ENCODE assay signal across 8 cellular contexts in the genomic region with DNA sequence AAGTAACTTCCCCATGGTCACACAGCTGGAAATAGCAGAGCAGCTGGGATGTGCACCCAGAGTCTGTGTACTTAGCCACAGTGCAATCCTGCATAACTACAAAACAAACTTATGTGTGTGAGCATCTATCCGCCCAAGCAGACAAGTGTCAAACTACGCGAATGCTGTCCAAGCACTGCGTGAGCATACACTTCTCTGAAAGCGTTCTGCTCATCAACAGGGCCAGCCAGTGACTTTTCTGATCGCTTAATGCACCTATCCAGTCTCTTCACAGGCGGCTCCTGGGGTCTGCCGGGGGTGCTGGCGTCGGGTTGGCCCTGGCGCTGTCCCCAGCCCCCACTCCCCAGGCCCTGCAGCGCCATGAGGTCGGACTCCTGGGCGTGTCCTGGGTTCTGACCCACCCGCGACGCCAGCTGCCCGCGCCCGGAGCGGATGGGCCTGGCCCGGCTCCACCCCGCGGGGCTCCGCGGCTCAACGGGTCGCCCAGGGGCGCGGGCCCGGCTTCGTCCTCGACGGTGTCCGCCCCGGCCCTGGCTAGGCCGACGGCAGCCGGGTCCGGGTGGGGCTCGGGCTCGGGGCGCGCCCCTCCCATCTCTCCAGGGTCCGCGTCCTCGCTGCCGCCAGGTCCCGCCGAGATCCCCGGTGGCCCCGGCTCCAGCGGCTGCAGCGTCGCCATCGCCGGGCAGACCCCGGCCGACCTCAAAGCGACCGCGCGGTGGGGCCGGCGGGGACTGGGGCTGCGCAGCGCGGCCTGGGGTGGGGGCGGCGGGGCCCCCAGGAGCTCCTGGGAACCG. TPM values are rescaled to one million over a fixed set of nuclear protein-coding genes. Genes with fewer than 3 reads are reported as not detected.
DNase-seq lines count a peak whose midpoint lies in the region; ATAC-seq and TF ChIP-seq lines count a peak whose summit lies in the region.

No MANE protein-coding gene starts in this region.

- BruUV-seq in MCF 10A (replicated peaks; lab: Mats Ljungman, UMichigan): no TSS peak

- H3K36me3 ChIP-seq in DOHH2 (ENCODE audit: control insufficient read depth, low read length) (peaks cover 30% of the 10 kb centered on the region), HUES48 (ENCODE audit: control insufficient read depth, insufficient read depth, low read length) (0 out of 2 replicates have a peak, but pooled peaks cover 3% of the 10 kb centered on the region)

- peak overlapping the region; percentile 86 for H3K4me3 Mint-ChIP-seq in MCF 10A (ENCODE audit: unreplicated experiment)
- peak overlapping the region; percentile 59 for H3K4me3 Mint-ChIP-seq in stimulated activated naive CD8-positive, alpha-beta T cell treated with anti-CD3 and anti-CD28 coated beads, Interleukin-15, Interleukin-2, amounts not matched to agents 100 ng/mL and 50 ng/mL, for 24 hours

- H3K9me2 ChIP-seq in DOHH2 (replicated peaks; ENCODE audit: control insufficient read depth, low read length): no peaks in the 10 kb centered on the region

- H3K4me1 ChIP-seq in DOHH2 (ENCODE audit: control insufficient read depth, low read length) (peaks cover 17% of the 10 kb centered on the region), HUES48 (ENCODE audit: control insufficient read depth, insufficient read depth, low read length) (peaks cover 3% of the 10 kb centered on the region; the same call in 1 of the 2 replicates)

- H3K9ac ChIP-seq in HUES48 (ENCODE audit: low read depth, low read length): no peak overlapping the region

- CTCF ChIA-PET in MCF 10A (lab: Yijun Ruan, JAX): no interaction called here

- no peak for TF ChIP-seq CTCF in DOHH2 (IDR thresholded peaks at IDR 0.05; ENCODE audit: low read depth, low read length, poor library complexity, severe bottlenecking)
- TF ChIP-seq CTCF in MCF 10A (IDR thresholded peaks at IDR 0.05; ENCODE audit: unreplicated experiment): no peak

- no peak for DNase-seq in MCF 10A (ENCODE audit: unreplicated experiment)
- DNase-seq in islet precursor cell: peak; percentile 52
- DNase-seq in RKO (ENCODE audit: low spot score): no peak
- no peak for DNase-seq in HuH-7 (ENCODE audit: low spot score)

- no peaks in the 10 kb centered on the region for H3K4me1 Mint-ChIP-seq in MCF 10A (ENCODE audit: insufficient read depth, unreplicated experiment)
- H3K4me1 Mint-ChIP-seq in stimulated activated naive CD8-positive, alpha-beta T cell treated with anti-CD3 and anti-CD28 coated beads, Interleukin-15, Interleukin-2, amounts not matched to agents 100 ng/mL and 50 ng/mL, for 24 hours (ENCODE audit: low read depth): peaks cover 34% of the 10 kb centered on the region

- H3K27me3 ChIP-seq in DOHH2 (ENCODE audit: control insufficient read depth, low read length) (no peaks in the 10 kb centered on the region), HUES48 (ENCODE audit: control insufficient read depth, insufficient read depth, low read length) (peaks cover 16% of the 10 kb centered on the region)

- POLR2A ChIA-PET in MCF 10A (lab: Yijun Ruan, JAX): interaction anchor here (1.3 to 3.0 kb wide), 2 partner anchors 137 to 211 kb away, joined by 3 to 16 read pairs; partner anchors contain the start of gene ZNF718

- H3K27ac ChIP-seq in DOHH2 (ENCODE audit: low read depth, low read length): no peak overlapping the region
- no peak overlapping the region for H3K27ac ChIP-seq in HUES48 (ENCODE audit: low read depth, low read length)

- H3F3A ChIP-seq in DOHH2 (ENCODE audit: control insufficient read depth, insufficient read depth): no peaks in the 10 kb centered on the region

- H3K79me2 ChIP-seq in DOHH2 (ENCODE audit: control insufficient read depth, low read length): peaks cover 36% of the 10 kb centered on the region

- peak overlapping the region; percentile 84 for H3K4me2 ChIP-seq in DOHH2 (ENCODE audit: low read length)

- peaks cover 25% of the 10 kb centered on the region for H3K36me3 Mint-ChIP-seq in MCF 10A (ENCODE audit: insufficient read depth, unreplicated experiment)
- H3K36me3 Mint-ChIP-seq in stimulated activated naive CD8-positive, alpha-beta T cell treated with anti-CD3 and anti-CD28 coated beads, Interleukin-15, Interleukin-2, amounts not matched to agents 100 ng/mL and 50 ng/mL, for 24 hours (ENCODE audit: low read depth): peaks cover 33% of the 10 kb centered on the region

- no peaks in the 10 kb centered on the region for H3K27me3 Mint-ChIP-seq in MCF 10A (ENCODE audit: insufficient read depth, unreplicated experiment)
- no peaks in the 10 kb centered on the region for H3K27me3 Mint-ChIP-seq in stimulated activated naive CD8-positive, alpha-beta T cell treated with anti-CD3 and anti-CD28 coated beads, Interleukin-15, Interleukin-2, amounts not matched to agents 100 ng/mL and 50 ng/mL, for 24 hours

- intact Hi-C loops in MCF 10A (cut with micrococcal nuclease): no loop called here

- H3K27ac Mint-ChIP-seq in MCF 10A (ENCODE audit: low read depth, unreplicated experiment): no peak overlapping the region
- H3K27ac Mint-ChIP-seq in stimulated activated naive CD8-positive, alpha-beta T cell treated with anti-CD3 and anti-CD28 coated beads, Interleukin-15, Interleukin-2, amounts not matched to agents 100 ng/mL and 50 ng/mL, for 24 hours: peak overlapping the region; percentile 65

- ATAC-seq in GM18861 (IDR thresholded peaks at IDR 0.05; ENCODE audit: unreplicated experiment): no peak

- H3K9me3 ChIP-seq in DOHH2 (ENCODE audit: control insufficient read depth, insufficient read depth, low read length) (peaks cover 58% of the 10 kb centered on the region), HUES48 (ENCODE audit: control insufficient read depth, insufficient read depth, low read length) (no peaks in the 10 kb centered on the region)

- H3K4me3 ChIP-seq in DOHH2 (ENCODE audit: low read length) (peak overlapping the region; percentile 84), HUES48 (ENCODE audit: low read depth, low read length) (peak overlapping the region; percentile 93)

- H4K20me1 ChIP-seq in DOHH2 (ENCODE audit: control insufficient read depth, insufficient read depth, low read depth, low read length): no peaks in the 10 kb centered on the region

- H3K9me3 Mint-ChIP-seq in MCF 10A (ENCODE audit: unreplicated experiment): peaks cover 12% of the 10 kb centered on the region
- H3K9me3 Mint-ChIP-seq in stimulated activated naive CD8-positive, alpha-beta T cell treated with anti-CD3 and anti-CD28 coated beads, Interleukin-15, Interleukin-2, amounts not matched to agents 100 ng/mL and 50 ng/mL, for 24 hours: peaks cover 4% of the 10 kb centered on the region

RNA-seq across cellular contexts. Expression of gene ZNF141, which starts 1.3 kb away (rescaled TPM):
- 11.3 and 11.6 TPM in 2 replicates for total RNA-seq in MCF 10A (2022)

RNA-seq across cellular contexts. Expression of gene ZNF732, which starts 31.0 kb away (rescaled TPM):
- total RNA-seq in MCF 10A (2022): 0.47 and 0.88 TPM in 2 replicates
